In genomic region chr5:43110606-43111170, GRCh38 we compare ENCODE assay signal across 9 cellular contexts. TPM values are rescaled to one million over a fixed set of nuclear protein-coding genes. Genes with fewer than 3 reads are reported as not detected.
DNase-seq lines count a peak whose midpoint lies in the region; ATAC-seq and TF ChIP-seq lines count a peak whose summit lies in the region.
"Had no signal": no experiment of that assay in that cellular context is flagged by ENCODE, and none has a peak within 500 bp of the region (broad histone marks: within the 10 kb centered on the region; RNA-seq: fewer than 3 reads in every experiment).

No MANE protein-coding gene starts in this region.

- peak; percentile 65 for TF ChIP-seq CTCF in GM12873 (IDR thresholded peaks at IDR 0.05; ENCODE audit: insufficient read depth, low read depth, low read length, missing control alignments)

- ATAC-seq in naive thymus-derived CD8-positive, alpha-beta T cell = peak; percentile 80 to 85
- no peak for ATAC-seq in HG03196 (IDR thresholded peaks at IDR 0.05; ENCODE audit: unreplicated experiment)

- H3K4me3 Mint-ChIP-seq in activated naive CD4-positive, alpha-beta T cell treated with anti-CD3 and anti-CD28 coated beads, Interleukin-2, amount 10 ng/mL, durations not matched to agents 7 days and 5 days = no peak overlapping the region
- peak overlapping the region; percentile 50 to 80 (median 62) for H3K4me3 Mint-ChIP-seq in naive thymus-derived CD8-positive, alpha-beta T cell

- H3K4me1 Mint-ChIP-seq in activated naive CD4-positive, alpha-beta T cell treated with anti-CD3 and anti-CD28 coated beads, Interleukin-2, amount 10 ng/mL, durations not matched to agents 7 days and 5 days = peaks cover 34% of the 10 kb centered on the region
- H3K4me1 Mint-ChIP-seq in naive thymus-derived CD8-positive, alpha-beta T cell = peaks cover 11 to 35% (median 29%) of the 10 kb centered on the region in 4 donors

- peak overlapping the region; percentile 75 for H3K27ac Mint-ChIP-seq in activated naive CD4-positive, alpha-beta T cell treated with anti-CD3 and anti-CD28 coated beads, Interleukin-2, amount 10 ng/mL, durations not matched to agents 7 days and 5 days
- H3K27ac Mint-ChIP-seq in naive thymus-derived CD8-positive, alpha-beta T cell = peak overlapping the region; percentile 83 to 95 (median 88)

- no peaks in the 10 kb centered on the region for H3K9me3 Mint-ChIP-seq in activated naive CD4-positive, alpha-beta T cell treated with anti-CD3 and anti-CD28 coated beads, Interleukin-2, amount 10 ng/mL, durations not matched to agents 7 days and 5 days
- H3K9me3 Mint-ChIP-seq in naive thymus-derived CD8-positive, alpha-beta T cell = no peaks in the 10 kb centered on the region

- POLR2A ChIA-PET in naive thymus-derived CD8-positive, alpha-beta T cell (lab: Charles Lee) = interaction anchor here (1.3 to 9.6 kb wide), 5 partner anchors 10 to 373 kb away, joined by 3 to 188 read pairs (median 25); partner anchors contain the start of genes TMEM267 and ZNF131

- no peaks in the 10 kb centered on the region for H3K36me3 Mint-ChIP-seq in activated naive CD4-positive, alpha-beta T cell treated with anti-CD3 and anti-CD28 coated beads, Interleukin-2, amount 10 ng/mL, durations not matched to agents 7 days and 5 days
- no peaks in the 10 kb centered on the region for H3K36me3 Mint-ChIP-seq in naive thymus-derived CD8-positive, alpha-beta T cell

- H3K27me3 Mint-ChIP-seq in activated naive CD4-positive, alpha-beta T cell treated with anti-CD3 and anti-CD28 coated beads, Interleukin-2, amount 10 ng/mL, durations not matched to agents 7 days and 5 days = no peaks in the 10 kb centered on the region
- no peaks in the 10 kb centered on the region for H3K27me3 Mint-ChIP-seq in naive thymus-derived CD8-positive, alpha-beta T cell

- peak; percentile 53 for DNase-seq in NAMALWA (ENCODE audit: low spot score)
- DNase-seq in activated naive CD4-positive, alpha-beta T cell treated with anti-CD3 and anti-CD28 coated beads, Interleukin-2, amount 10 ng/mL, durations not matched to agents 7 days and 5 days = peak; percentile 46
- peak in 7 of 10 donors; percentile 19 to 64 (median 34) for DNase-seq in naive thymus-derived CD8-positive, alpha-beta T cell
- no peak for DNase-seq in germinal center (ENCODE audit: low spot score)
- DNase-seq in cardiac septum (ENCODE audit: low spot score) = no peak
- no peak for DNase-seq in OCI-M1 (lab: John Stamatoyannopoulos, UW)
- DNase-seq: right lobe of liver had no signal

- CTCF ChIA-PET in activated naive CD4-positive, alpha-beta T cell treated with anti-CD3 and anti-CD28 coated beads, Interleukin-2, amount 10 ng/mL, durations not matched to agents 7 days and 5 days (lab: Charles Lee) = interaction anchor here (1.1 to 7.1 kb wide), 5 partner anchors 12 to 443 kb away, joined by 3 to 69 read pairs (median 4); partner anchors contain the start of genes TMEM267 and ZNF131

- intact Hi-C loops in cardiac septum (cut with DNase I) = no loop called here

RNA-seq across cellular contexts. Expression of gene ZNF131, which starts 10.0 kb away (rescaled TPM):
- 10 to 100 TPM; 88.1 to 90.4 TPM for total RNA-seq in naive thymus-derived CD8-positive, alpha-beta T cell
- polyA plus RNA-seq in naive thymus-derived CD8-positive, alpha-beta T cell = 10 to 100 TPM; 51.8 to 57.1 (median 55.5) TPM
- total RNA-seq in cardiac septum = 16.3 TPM

Comparison
In these comparisons a context has a peak if more than half of its experiments do, and no peak if none do; other contexts are left out.
1. DNase-seq: peak in NAMALWA (single experiment), activated naive CD4-positive, alpha-beta T cell treated with anti-CD3 and anti-CD28 coated beads, Interleukin-2, amount 10 ng/mL, durations not matched to agents 7 days and 5 days (single experiment) and naive thymus-derived CD8-positive, alpha-beta T cell (7 of 10); none in germinal center (single experiment), cardiac septum (single experiment) and OCI-M1 (single experiment).